ENCODE assay signal across 8 cellular contexts in genomic region chr13:112588490-112589297, GRCh38. TPM values are rescaled to one million over a fixed set of nuclear protein-coding genes. Genes with fewer than 3 reads are reported as not detected.
DNase-seq lines count a peak whose midpoint lies in the region; ATAC-seq, FAIRE-seq and TF ChIP-seq lines count a peak whose summit lies in the region.

No MANE protein-coding gene starts in this region.

- H3K4me1 ChIP-seq in BE2C: peaks cover 6% of the 10 kb centered on the region
- peaks cover 17% of the 10 kb centered on the region for H3K4me1 ChIP-seq in stomach smooth muscle (ENCODE audit: control insufficient read depth, insufficient read depth, low read length)

- H3K27me3 ChIP-seq in BE2C (no peaks in the 10 kb centered on the region), stomach smooth muscle (ENCODE audit: control insufficient read depth in 1 of 2, insufficient read depth in 2 of 2, low read length in 2 of 2) (no peaks in the 10 kb centered on the region)

- H3K4me3 ChIP-seq in BE2C (ENCODE audit: low read depth, low read length) (peak overlapping the region; percentile 82), iPS-18c (ENCODE audit: insufficient read depth, low read depth, low read length) (peak overlapping the region; percentile 72; the same call in 1 of the 2 replicates), stomach smooth muscle (ENCODE audit: low read length in 2 of 2) (peak overlapping the region; percentile 71 to 95)

- intact Hi-C loops in activated CD4-positive, alpha-beta memory T cell treated with anti-CD3 and anti-CD28 coated beads for 36 hours (cut with micrococcal nuclease): loop anchor here (1.0 to 10.0 kb wide), 3 partner anchors 18 to 1884 kb away; partner anchors contain the start of genes ATP11A and CARS2

- peaks cover 34% of the 10 kb centered on the region for H3K4me1 Mint-ChIP-seq in activated CD4-positive, alpha-beta memory T cell treated with anti-CD3 and anti-CD28 coated beads for 36 hours (ENCODE audit: low read depth)

- peaks cover 2% of the 10 kb centered on the region for H3K36me3 Mint-ChIP-seq in activated CD4-positive, alpha-beta memory T cell treated with anti-CD3 and anti-CD28 coated beads for 36 hours

- H3K9me3 ChIP-seq in BE2C: no peaks in the 10 kb centered on the region
- H3K9me3 ChIP-seq in iPS-18c (ENCODE audit: control insufficient read depth, insufficient read depth, low read length): no peaks in the 10 kb centered on the region
- no peaks in the 10 kb centered on the region for H3K9me3 ChIP-seq in stomach smooth muscle (ENCODE audit: control insufficient read depth in 2 of 2, low read length in 2 of 2)

- H3K9me3 Mint-ChIP-seq in activated CD4-positive, alpha-beta memory T cell treated with anti-CD3 and anti-CD28 coated beads for 36 hours: no peaks in the 10 kb centered on the region

- TF ChIP-seq CTCF in BE2C (IDR thresholded peaks at IDR 0.05; ENCODE audit: low read depth, low read length): no peak

- CTCF ChIA-PET in activated CD4-positive, alpha-beta memory T cell treated with anti-CD3 and anti-CD28 coated beads for 36 hours (lab: Charles Lee): interaction anchor here (1.3 to 2.4 kb wide), 2 partner anchors 17 to 18 kb away, joined by 4 to 12 read pairs; no protein-coding TSS in a partner anchor

- DNase-seq in BE2C: no peak
- DNase-seq in HTR-8/SVneo (ENCODE audit: insufficient read length, low spot score): no peak
- no peak for DNase-seq in activated CD4-positive, alpha-beta memory T cell treated with anti-CD3 and anti-CD28 coated beads for 36 hours
- DNase-seq in NCI-H510A treated with DMSO at 0.1 percent for 48 hours (lab: John Stamatoyannopoulos, UW): no peak

- H3K9ac ChIP-seq in stomach smooth muscle (ENCODE audit: low read length in 2 of 2): peak overlapping the region; percentile 87 to 97

- ATAC-seq in GM19467 (IDR thresholded peaks at IDR 0.05; ENCODE audit: unreplicated experiment) (no peak), GM18868 (IDR thresholded peaks at IDR 0.05; ENCODE audit: unreplicated experiment) (no peak)

- peak overlapping the region; percentile 92 for H3K4me3 Mint-ChIP-seq in activated CD4-positive, alpha-beta memory T cell treated with anti-CD3 and anti-CD28 coated beads for 36 hours

- peak overlapping the region; percentile 90 for H3K27ac ChIP-seq in stomach smooth muscle (ENCODE audit: low read length)

- H3K36me3 ChIP-seq in BE2C (peaks cover 3% of the 10 kb centered on the region), stomach smooth muscle (ENCODE audit: control insufficient read depth in 2 of 2, insufficient read depth in 2 of 2, low read length in 2 of 2) (peaks cover 0 to 1% of the 10 kb centered on the region in 2 donors)

- H3K27me3 Mint-ChIP-seq in activated CD4-positive, alpha-beta memory T cell treated with anti-CD3 and anti-CD28 coated beads for 36 hours: no peaks in the 10 kb centered on the region

- peak overlapping the region; percentile 91 for H3K27ac Mint-ChIP-seq in activated CD4-positive, alpha-beta memory T cell treated with anti-CD3 and anti-CD28 coated beads for 36 hours

- POLR2A ChIA-PET in activated CD4-positive, alpha-beta memory T cell treated with anti-CD3 and anti-CD28 coated beads for 36 hours (lab: Charles Lee): interaction anchor here (1.1 to 1.8 kb wide), 2 partner anchors 17 to 100 kb away, joined by 6 to 7 read pairs; no protein-coding TSS in a partner anchor

- FAIRE-seq in HTR-8/SVneo (lab: Jason Lieb, UNC): peak; percentile 23

RNA-seq across cellular contexts. Expression of gene TUBGCP3, which starts 0.7 kb away (rescaled TPM):
- 59.4 TPM for polyA plus RNA-seq in BE2C (2012; ENCODE audit: insufficient read depth, insufficient read length, low read depth)
- total RNA-seq in activated CD4-positive, alpha-beta memory T cell treated with anti-CD3 and anti-CD28 coated beads for 36 hours: 10 to 100 TPM; 51.7 to 53.7 TPM
